Comparison of ENCODE assay signal across 27 cellular contexts in the genomic region with DNA sequence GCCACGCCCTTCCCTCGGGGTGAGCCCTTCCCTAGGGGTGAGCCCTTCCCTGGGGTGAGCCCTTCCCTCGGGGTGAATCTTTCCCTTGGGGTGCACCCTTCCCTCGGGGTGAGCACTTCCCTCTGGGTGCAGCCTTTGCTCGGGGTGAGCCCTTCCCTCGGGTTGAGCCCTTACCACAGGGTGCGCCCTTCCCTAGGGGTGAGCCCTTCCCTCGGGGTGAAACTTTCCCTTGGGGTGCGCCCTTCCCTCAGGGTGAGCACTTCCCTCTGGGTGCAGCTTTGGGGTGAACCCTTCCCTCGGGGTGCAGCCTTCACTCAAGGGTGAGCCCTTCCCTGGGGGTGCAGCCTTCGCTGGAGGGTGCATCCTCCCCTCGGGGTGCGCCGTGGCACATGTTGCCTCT.
"Had no signal": no experiment of that assay in that cellular context is flagged by ENCODE, and none has a peak within 500 bp of the region (broad histone marks: within the 10 kb centered on the region; RNA-seq: fewer than 3 reads in every experiment).

No MANE protein-coding gene starts in this region.

- H3K27ac Mint-ChIP-seq: dendritic cell treated with granulocyte-macrophage colony-stimulating factor and Interleukin-4, amounts not matched to agents 40 ng/mL and 50 ng/mL, for 4 days; endodermal cell; natural killer cell; progenitor cell of endocrine pancreas had no signal

- H3K27me3 ChIP-seq: gastrocnemius medialis, neutrophil, pancreas, testis had no signal

- H3K4me2 ChIP-seq: smooth muscle cell had no signal

- H3K27me3 Mint-ChIP-seq: type B pancreatic cell had no signal

- H3K4me1 ChIP-seq: lower lobe of right lung had no signal

- ATAC-seq: esophagus mucosa, gastrocnemius medialis, left ventricle myocardium superior, natural killer cell, pancreas, sciatic nerve had no signal

- H3K4me3 ChIP-seq: gastrocnemius medialis, lower lobe of right lung, pancreas, smooth muscle cell, testis, tibial artery had no signal

- H3K4me1 Mint-ChIP-seq: natural killer cell had no signal

- FAIRE-seq: colon, keratinocyte, pancreas, urothelium cell line had no signal

- H3K9me3 Mint-ChIP-seq: dendritic cell treated with granulocyte-macrophage colony-stimulating factor and Interleukin-4, amounts not matched to agents 40 ng/mL and 50 ng/mL, for 4 days; endodermal cell; natural killer cell; type B pancreatic cell had no signal

- H3K27ac ChIP-seq: epithelial cell of prostate, gastrocnemius medialis, lower lobe of right lung, neutrophil, pancreas, testis, tibial artery had no signal

- H3K9me3 ChIP-seq: gastrocnemius medialis, lower lobe of right lung, neutrophil, pancreas, testis, tibial artery had no signal

- DNase-seq: effector CD8-positive, alpha-beta T cell; endodermal cell; foreskin fibroblast; gastrocnemius medialis; head of caudate nucleus; left ventricle myocardium superior; lower lobe of right lung; natural killer cell; pancreas; stimulated activated CD4-positive, alpha-beta T cell treated with anti-CD3 and anti-CD28 coated beads, Interleukin-12 subunit alpha, Interleukin-12 subunit beta, amount 100 ng/mL, for 4 hours; stimulated activated CD4-positive, alpha-beta T cell treated with anti-CD3 and anti-CD28 coated beads, Interleukin-2, amount 100 ng/mL, for 24 hours; stimulated activated CD4-positive, alpha-beta T cell treated with anti-CD3 and anti-CD28 coated beads, Interleukin-4, amount 100 ng/mL, for 24 hours; stimulated activated naive CD4-positive, alpha-beta T cell; substantia nigra; testis; tibial artery had no signal

- H3K4me3 Mint-ChIP-seq: dendritic cell treated with granulocyte-macrophage colony-stimulating factor and Interleukin-4, amounts not matched to agents 40 ng/mL and 50 ng/mL, for 4 days; endodermal cell; natural killer cell; type B pancreatic cell had no signal

- H3K36me3 ChIP-seq: gastrocnemius medialis, lower lobe of right lung, neutrophil, pancreas, tibial artery had no signal
